In genomic region chr11:69062873-69063665, GRCh38 we compare ENCODE assay signal across 28 cellular contexts. TPM values are rescaled to one million over a fixed set of nuclear protein-coding genes. Genes with fewer than 3 reads are reported as not detected.
"Had no signal": no experiment of that assay in that cellular context is flagged by ENCODE, and none has a peak within 500 bp of the region (broad histone marks: within the 10 kb centered on the region; RNA-seq: fewer than 3 reads in every experiment).

No MANE protein-coding gene starts in this region.

- DNase-seq: activated B cell treated with CpG ODN at 0.5 μM for 24 hours; activated CD4-positive, alpha-beta T cell treated with anti-CD3 and anti-CD28 coated beads for 48 hours; activated CD4-positive, alpha-beta T cell treated with anti-CD3 and anti-CD28 coated beads, Interleukin-2, amount 50 U/mL, for 1 hour; activated CD4-positive, alpha-beta T cell treated with anti-CD3 and anti-CD28 coated beads, Interleukin-2, amount 50 U/mL, for 48 hours; activated CD8-positive, alpha-beta memory T cell treated with anti-CD3 and anti-CD28 coated beads for 24 hours; activated CD8-positive, alpha-beta T cell treated with anti-CD3 and anti-CD28 coated beads for 36 hours; activated effector memory CD4-positive, alpha-beta T cell treated with anti-CD3 and anti-CD28 coated beads, Interleukin-2, amount 50 U/mL, for 16 hours; activated naive CD4-positive, alpha-beta T cell treated with anti-CD3 and anti-CD28 coated beads for 36 hours; activated naive CD8-positive, alpha-beta T cell treated with anti-CD3 and anti-CD28 coated beads, Interleukin-2, amount 10 ng/mL, durations not matched to agents 7 days and 5 days; activated T-cell treated with anti-CD3 and anti-CD28 coated beads, Interleukin-2, amount 50 U/mL, for 4 hours; dorsolateral prefrontal cortex; effector memory CD4-positive, alpha-beta T cell; endodermal cell; foreskin keratinocyte; gastrocnemius medialis; T-helper 1 cell; T-helper 17 cell; T1000; WERI-Rb-1 had no signal

- H3K36me3 ChIP-seq: breast epithelium, WERI-Rb-1 had no signal

- H3K27me3 ChIP-seq: ascending aorta, breast epithelium, cardiac muscle cell, dorsolateral prefrontal cortex, foreskin keratinocyte, gastrocnemius medialis, heart right ventricle had no signal

- H3K4me1 ChIP-seq: ascending aorta, breast epithelium, foreskin keratinocyte, gastrocnemius medialis had no signal

- ATAC-seq: activated CD4-positive, CD25-positive, alpha-beta regulatory T cell treated with anti-CD3 and anti-CD28 coated beads, Interleukin-2, amount 50 U/mL, for 24 hours; activated CD8-positive, alpha-beta T cell treated with anti-CD3 and anti-CD28 coated beads for 36 hours; activated T-cell treated with anti-CD3 and anti-CD28 coated beads, Interleukin-2, amount 50 U/mL, for 4 hours; esophagus mucosa; foreskin keratinocyte; gastrocnemius medialis; heart right ventricle; T-helper 17 cell had no signal

- H3K4me3 ChIP-seq: ascending aorta, breast epithelium, cardiac muscle cell, coronary artery, dorsolateral prefrontal cortex, gastrocnemius medialis, heart right ventricle had no signal

- H3K27ac ChIP-seq: ascending aorta, breast epithelium, cardiac muscle cell, coronary artery, dorsolateral prefrontal cortex, foreskin keratinocyte, gastrocnemius medialis, heart right ventricle, WERI-Rb-1 had no signal

- H3K9me3 ChIP-seq: ascending aorta, breast epithelium, gastrocnemius medialis, heart right ventricle had no signal

RNA-seq across cellular contexts. Expression of gene MRGPRF, which starts 50.0 kb away (rescaled TPM):
- total RNA-seq: activated B cell treated with CpG ODN at 0.5 μM for 24 hours; activated CD8-positive, alpha-beta T cell treated with anti-CD3 and anti-CD28 coated beads for 36 hours; activated naive CD4-positive, alpha-beta T cell treated with anti-CD3 and anti-CD28 coated beads for 36 hours; activated naive CD8-positive, alpha-beta T cell treated with anti-CD3 and anti-CD28 coated beads, Interleukin-2, amount 10 ng/mL, durations not matched to agents 7 days and 5 days; activated T-helper 2 cell treated with anti-CD3 and anti-CD28 coated beads, Interferon-gamma antibody, Interleukin-2, Interleukin-4, amounts not matched to agents 10 μg/mL and 5 μg/mL and 100 μg/mL, durations not matched to agents 14 hours and 24 hours and 36 hours; glomerular endothelial cell; T-helper 17 cell had no signal
